9 cellular contexts compared by ENCODE assay signal in genomic region chr13:107450931-107451330, GRCh38.
DNase-seq lines count a peak whose midpoint lies in the region; TF ChIP-seq lines count a peak whose summit lies in the region.
"Had no signal": no experiment of that assay in that cellular context is flagged by ENCODE, and none has a peak within 500 bp of the region (broad histone marks: within the 10 kb centered on the region; RNA-seq: fewer than 3 reads in every experiment).

No MANE protein-coding gene starts in this region.

- peak overlapping the region; percentile 53 to 58 for H3K27ac ChIP-seq in ascending aorta

- H3K27me3 ChIP-seq in ascending aorta (no peaks in the 10 kb centered on the region), kidney epithelial cell (ENCODE audit: control insufficient read depth, insufficient read depth, low read length) (no peaks in the 10 kb centered on the region)

- H3K9me3 ChIP-seq in ascending aorta, result peaks cover 0 to 8% of the 10 kb centered on the region in 2 donors

- H3K4me1 ChIP-seq in ascending aorta, result peaks cover 0 to 4% of the 10 kb centered on the region in 2 donors

- peak; percentile 63 for DNase-seq in AG08395 (ENCODE audit: low spot score)
- DNase-seq in HS-27A (ENCODE audit: low read depth), result peak; percentile 76
- peak in 1 of 2 donors; percentile 78 for DNase-seq in ascending aorta (ENCODE audit: low spot score in 2 of 2)
- DNase-seq in kidney epithelial cell (ENCODE audit: low read depth), result peak; percentile 94
- DNase-seq in NCI-H510A treated with DMSO at 0.1 percent for 48 hours (lab: John Stamatoyannopoulos, UW), result no peak
- DNase-seq in NCI-H774 (lab: John Stamatoyannopoulos, UW), result no peak
- no peak for DNase-seq in midbrain (lab: John Stamatoyannopoulos, UW)
- DNase-seq in DMS 273 treated with DMSO at 0.1 percent for 48 hours (lab: John Stamatoyannopoulos, UW), result no peak
- DNase-seq: GOT3 had no signal

- H3K4me3 ChIP-seq in ascending aorta (peak overlapping the region in 1 of 2 donors; percentile 39), kidney epithelial cell (ENCODE audit: low read depth, low read length) (no peak overlapping the region)

- TF ChIP-seq CTCF in ascending aorta (IDR thresholded peaks at IDR 0.05) (no peak), kidney epithelial cell (IDR thresholded peaks at IDR 0.05; ENCODE audit: insufficient read depth, low read length, poor library complexity, severe bottlenecking) (no peak)

- H3K36me3 ChIP-seq in ascending aorta, result no peaks in the 10 kb centered on the region
- no peaks in the 10 kb centered on the region for H3K36me3 ChIP-seq in kidney epithelial cell (ENCODE audit: control insufficient read depth, insufficient read depth, low read length)

- intact Hi-C loops in ascending aorta (cut with DNase I), result loop anchor here (10.0 kb wide), 1 partner anchor 764 kb away; the partner anchor contains the start of genes ABHD13 and LIG4

Comparison
In these comparisons a context has a peak if more than half of its experiments do, and no peak if none do; other contexts are left out.
1. DNase-seq: peak in AG08395 (single experiment), HS-27A (single experiment) and kidney epithelial cell (single experiment); none in NCI-H510A treated with DMSO at 0.1 percent for 48 hours (single experiment), NCI-H774 (single experiment), midbrain (single experiment) and DMS 273 treated with DMSO at 0.1 percent for 48 hours (single experiment).